ENCODE assay signal across 1 cellular context in the genomic region with DNA sequence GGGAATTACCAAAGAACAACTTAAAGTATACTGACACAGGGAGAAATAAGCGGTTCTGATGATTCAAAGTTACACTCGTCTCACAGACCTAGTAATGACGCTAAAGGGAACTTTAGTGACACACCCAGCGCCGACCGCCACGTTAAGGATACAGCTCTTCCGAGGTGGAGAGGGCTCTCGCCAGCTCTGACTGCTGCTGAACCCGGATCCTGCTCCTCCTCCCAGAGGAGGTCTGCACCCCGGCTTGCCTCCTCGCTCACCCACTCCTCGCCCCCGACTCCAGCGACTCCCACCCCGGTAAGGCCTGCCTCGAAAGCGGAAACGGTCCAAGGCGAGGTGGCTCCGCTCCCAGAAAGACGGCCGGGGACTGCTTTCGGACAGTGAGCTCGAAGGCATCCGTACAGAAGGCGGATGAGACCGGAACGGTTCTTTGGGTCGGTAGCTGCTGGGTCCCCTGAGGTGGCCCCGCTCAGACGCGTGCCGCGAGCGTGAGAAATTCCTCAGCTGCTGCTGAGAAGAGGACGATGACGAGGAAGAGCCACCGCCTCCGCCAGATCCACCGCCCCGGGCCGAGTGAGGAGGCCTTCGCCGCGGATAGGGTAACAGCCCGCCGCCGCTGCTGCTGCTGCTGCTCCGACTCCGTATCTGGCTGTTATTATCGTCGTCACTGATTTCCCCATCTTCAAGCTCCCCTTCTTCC.
TF ChIP-seq lines count a peak whose summit lies in the region.

No MANE protein-coding gene starts in this region.

TF ChIP-seq in K562, 482 proteins besides CTCF, POLR2A, EP300 and RAD21 (continued from another document and continues in another):
- TF ChIP-seq ZNF274 (IDR thresholded peaks at IDR 0.05; ENCODE audit: borderline replicate concordance, low read depth, low read length) (no peak), DPF2 (IDR thresholded peaks at IDR 0.05) (no peak), MTF1 (CRISPR knock-in tag; IDR thresholded peaks at IDR 0.05; ENCODE audit: borderline replicate concordance) (no peak), ZNF384 (IDR thresholded peaks at IDR 0.05; ENCODE audit: low read depth, low read length) (no peak), ZZZ3 (IDR thresholded peaks at IDR 0.05) (no peak), SMAD4 (CRISPR knock-in tag; conservative IDR thresholded peaks at IDR 0.05) (no peak), SMAD2 (IDR thresholded peaks at IDR 0.05; ENCODE audit: low read depth, low read length) (no peak), ZNF224 (CRISPR knock-in tag; IDR thresholded peaks at IDR 0.05) (no peak), ZNF124 (CRISPR knock-in tag; IDR thresholded peaks at IDR 0.05) (no peak), GABPA (tag; conservative IDR thresholded peaks at IDR 0.05; ENCODE audit: low read depth) (no peak), KDM4B (IDR thresholded peaks at IDR 0.05; ENCODE audit: borderline replicate concordance in 2 of 2, low read depth in 1 of 2) (no peak), STAT5A (IDR thresholded peaks at IDR 0.05; ENCODE audit: borderline replicate concordance, low read length) (no peak; the same call in 1 of the 2 replicates), CHD1 (IDR thresholded peaks at IDR 0.05; ENCODE audit: low read length) (peak; percentile 88), ZNF408 (CRISPR knock-in tag; IDR thresholded peaks at IDR 0.05; ENCODE audit: low read depth) (no peak), ZNF253 (CRISPR knock-in tag; conservative IDR thresholded peaks at IDR 0.05) (no peak), PHF21A (IDR thresholded peaks at IDR 0.05; ENCODE audit: borderline replicate concordance, low read depth) (no peak), CBX1 (IDR thresholded peaks at IDR 0.05; ENCODE audit: low read depth) (no peak), ETV1 (tag; conservative IDR thresholded peaks at IDR 0.05; ENCODE audit: low read depth) (peak; percentile 43; the same call in 1 of the 2 replicates), ARNT (IDR thresholded peaks at IDR 0.05) (no peak), NFE2 (IDR thresholded peaks at IDR 0.05; ENCODE audit: low read depth) (no peak), NR1H2 (CRISPR knock-in tag; IDR thresholded peaks at IDR 0.05) (no peak), CCAR2 (IDR thresholded peaks at IDR 0.05; ENCODE audit: low read depth, low read length) (no peak), HDAC8 (tag; IDR thresholded peaks at IDR 0.05) (peak; percentile 69; the same call in 1 of the 2 replicates), TEAD1 (CRISPR knock-in tag; IDR thresholded peaks at IDR 0.05) (peak in 1 of 2 experiments; percentile 68; a peak in 1 of 4 replicates), HDAC1 (IDR thresholded peaks at IDR 0.05) (0 out of 4 replicates have a peak, but pooled peaks of 1 of the 2 experiments have one; percentile 37), NEUROD1 (IDR thresholded peaks at IDR 0.05; ENCODE audit: borderline replicate concordance, low read depth, low read length, partially characterized antibody) (no peak), ZKSCAN8 (CRISPR knock-in tag; IDR thresholded peaks at IDR 0.05) (no peak), SMARCE1 (IDR thresholded peaks at IDR 0.05) (peak; percentile 10; the same call in 1 of the 2 replicates)
- TF ChIP-seq, protein P1, sequence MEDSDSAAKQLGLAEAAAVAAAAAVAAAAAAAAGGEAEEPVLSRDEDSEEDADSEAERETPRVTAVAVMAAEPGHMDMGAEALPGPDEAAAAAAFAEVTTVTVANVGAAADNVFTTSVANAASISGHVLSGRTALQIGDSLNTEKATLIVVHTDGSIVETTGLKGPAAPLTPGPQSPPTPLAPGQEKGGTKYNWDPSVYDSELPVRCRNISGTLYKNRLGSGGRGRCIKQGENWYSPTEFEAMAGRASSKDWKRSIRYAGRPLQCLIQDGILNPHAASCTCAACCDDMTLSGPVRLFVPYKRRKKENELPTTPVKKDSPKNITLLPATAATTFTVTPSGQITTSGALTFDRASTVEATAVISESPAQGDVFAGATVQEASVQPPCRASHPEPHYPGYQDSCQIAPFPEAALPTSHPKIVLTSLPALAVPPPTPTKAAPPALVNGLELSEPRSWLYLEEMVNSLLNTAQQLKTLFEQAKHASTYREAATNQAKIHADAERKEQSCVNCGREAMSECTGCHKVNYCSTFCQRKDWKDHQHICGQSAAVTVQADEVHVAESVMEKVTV (CRISPR knock-in tag; IDR thresholded peaks at IDR 0.05): no peak
- TF ChIP-seq, protein P2, sequence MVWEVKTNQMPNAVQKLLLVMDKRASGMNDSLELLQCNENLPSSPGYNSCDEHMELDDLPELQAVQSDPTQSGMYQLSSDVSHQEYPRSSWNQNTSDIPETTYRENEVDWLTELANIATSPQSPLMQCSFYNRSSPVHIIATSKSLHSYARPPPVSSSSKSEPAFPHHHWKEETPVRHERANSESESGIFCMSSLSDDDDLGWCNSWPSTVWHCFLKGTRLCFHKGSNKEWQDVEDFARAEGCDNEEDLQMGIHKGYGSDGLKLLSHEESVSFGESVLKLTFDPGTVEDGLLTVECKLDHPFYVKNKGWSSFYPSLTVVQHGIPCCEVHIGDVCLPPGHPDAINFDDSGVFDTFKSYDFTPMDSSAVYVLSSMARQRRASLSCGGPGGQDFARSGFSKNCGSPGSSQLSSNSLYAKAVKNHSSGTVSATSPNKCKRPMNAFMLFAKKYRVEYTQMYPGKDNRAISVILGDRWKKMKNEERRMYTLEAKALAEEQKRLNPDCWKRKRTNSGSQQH (CRISPR knock-in tag; IDR thresholded peaks at IDR 0.05): no peak
- TF ChIP-seq, protein P3, sequence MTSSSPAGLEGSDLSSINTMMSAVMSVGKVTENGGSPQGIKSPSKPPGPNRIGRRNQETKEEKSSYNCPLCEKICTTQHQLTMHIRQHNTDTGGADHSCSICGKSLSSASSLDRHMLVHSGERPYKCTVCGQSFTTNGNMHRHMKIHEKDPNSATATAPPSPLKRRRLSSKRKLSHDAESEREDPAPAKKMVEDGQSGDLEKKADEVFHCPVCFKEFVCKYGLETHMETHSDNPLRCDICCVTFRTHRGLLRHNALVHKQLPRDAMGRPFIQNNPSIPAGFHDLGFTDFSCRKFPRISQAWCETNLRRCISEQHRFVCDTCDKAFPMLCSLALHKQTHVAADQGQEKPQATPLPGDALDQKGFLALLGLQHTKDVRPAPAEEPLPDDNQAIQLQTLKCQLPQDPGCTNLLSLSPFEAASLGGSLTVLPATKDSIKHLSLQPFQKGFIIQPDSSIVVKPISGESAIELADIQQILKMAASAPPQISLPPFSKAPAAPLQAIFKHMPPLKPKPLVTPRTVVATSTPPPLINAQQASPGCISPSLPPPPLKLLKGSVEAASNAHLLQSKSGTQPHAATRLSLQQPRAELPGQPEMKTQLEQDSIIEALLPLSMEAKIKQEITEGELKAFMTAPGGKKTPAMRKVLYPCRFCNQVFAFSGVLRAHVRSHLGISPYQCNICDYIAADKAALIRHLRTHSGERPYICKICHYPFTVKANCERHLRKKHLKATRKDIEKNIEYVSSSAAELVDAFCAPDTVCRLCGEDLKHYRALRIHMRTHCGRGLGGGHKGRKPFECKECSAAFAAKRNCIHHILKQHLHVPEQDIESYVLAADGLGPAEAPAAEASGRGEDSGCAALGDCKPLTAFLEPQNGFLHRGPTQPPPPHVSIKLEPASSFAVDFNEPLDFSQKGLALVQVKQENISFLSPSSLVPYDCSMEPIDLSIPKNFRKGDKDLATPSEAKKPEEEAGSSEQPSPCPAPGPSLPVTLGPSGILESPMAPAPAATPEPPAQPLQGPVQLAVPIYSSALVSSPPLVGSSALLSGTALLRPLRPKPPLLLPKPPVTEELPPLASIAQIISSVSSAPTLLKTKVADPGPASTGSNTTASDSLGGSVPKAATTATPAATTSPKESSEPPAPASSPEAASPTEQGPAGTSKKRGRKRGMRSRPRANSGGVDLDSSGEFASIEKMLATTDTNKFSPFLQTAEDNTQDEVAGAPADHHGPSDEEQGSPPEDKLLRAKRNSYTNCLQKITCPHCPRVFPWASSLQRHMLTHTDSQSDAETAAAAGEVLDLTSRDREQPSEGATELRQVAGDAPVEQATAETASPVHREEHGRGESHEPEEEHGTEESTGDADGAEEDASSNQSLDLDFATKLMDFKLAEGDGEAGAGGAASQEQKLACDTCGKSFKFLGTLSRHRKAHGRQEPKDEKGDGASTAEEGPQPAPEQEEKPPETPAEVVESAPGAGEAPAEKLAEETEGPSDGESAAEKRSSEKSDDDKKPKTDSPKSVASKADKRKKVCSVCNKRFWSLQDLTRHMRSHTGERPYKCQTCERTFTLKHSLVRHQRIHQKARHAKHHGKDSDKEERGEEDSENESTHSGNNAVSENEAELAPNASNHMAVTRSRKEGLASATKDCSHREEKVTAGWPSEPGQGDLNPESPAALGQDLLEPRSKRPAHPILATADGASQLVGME (CRISPR knock-in tag; IDR thresholded peaks at IDR 0.05): no peak
- TF ChIP-seq, protein P4, sequence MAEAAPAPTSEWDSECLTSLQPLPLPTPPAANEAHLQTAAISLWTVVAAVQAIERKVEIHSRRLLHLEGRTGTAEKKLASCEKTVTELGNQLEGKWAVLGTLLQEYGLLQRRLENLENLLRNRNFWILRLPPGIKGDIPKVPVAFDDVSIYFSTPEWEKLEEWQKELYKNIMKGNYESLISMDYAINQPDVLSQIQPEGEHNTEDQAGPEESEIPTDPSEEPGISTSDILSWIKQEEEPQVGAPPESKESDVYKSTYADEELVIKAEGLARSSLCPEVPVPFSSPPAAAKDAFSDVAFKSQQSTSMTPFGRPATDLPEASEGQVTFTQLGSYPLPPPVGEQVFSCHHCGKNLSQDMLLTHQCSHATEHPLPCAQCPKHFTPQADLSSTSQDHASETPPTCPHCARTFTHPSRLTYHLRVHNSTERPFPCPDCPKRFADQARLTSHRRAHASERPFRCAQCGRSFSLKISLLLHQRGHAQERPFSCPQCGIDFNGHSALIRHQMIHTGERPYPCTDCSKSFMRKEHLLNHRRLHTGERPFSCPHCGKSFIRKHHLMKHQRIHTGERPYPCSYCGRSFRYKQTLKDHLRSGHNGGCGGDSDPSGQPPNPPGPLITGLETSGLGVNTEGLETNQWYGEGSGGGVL (CRISPR knock-in tag; IDR thresholded peaks at IDR 0.05): no peak
- TF ChIP-seq, protein P5, sequence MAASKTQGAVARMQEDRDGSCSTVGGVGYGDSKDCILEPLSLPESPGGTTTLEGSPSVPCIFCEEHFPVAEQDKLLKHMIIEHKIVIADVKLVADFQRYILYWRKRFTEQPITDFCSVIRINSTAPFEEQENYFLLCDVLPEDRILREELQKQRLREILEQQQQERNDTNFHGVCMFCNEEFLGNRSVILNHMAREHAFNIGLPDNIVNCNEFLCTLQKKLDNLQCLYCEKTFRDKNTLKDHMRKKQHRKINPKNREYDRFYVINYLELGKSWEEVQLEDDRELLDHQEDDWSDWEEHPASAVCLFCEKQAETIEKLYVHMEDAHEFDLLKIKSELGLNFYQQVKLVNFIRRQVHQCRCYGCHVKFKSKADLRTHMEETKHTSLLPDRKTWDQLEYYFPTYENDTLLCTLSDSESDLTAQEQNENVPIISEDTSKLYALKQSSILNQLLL (CRISPR knock-in tag; IDR thresholded peaks at IDR 0.05; ENCODE audit: borderline replicate concordance): no peak
- TF ChIP-seq, protein P6, sequence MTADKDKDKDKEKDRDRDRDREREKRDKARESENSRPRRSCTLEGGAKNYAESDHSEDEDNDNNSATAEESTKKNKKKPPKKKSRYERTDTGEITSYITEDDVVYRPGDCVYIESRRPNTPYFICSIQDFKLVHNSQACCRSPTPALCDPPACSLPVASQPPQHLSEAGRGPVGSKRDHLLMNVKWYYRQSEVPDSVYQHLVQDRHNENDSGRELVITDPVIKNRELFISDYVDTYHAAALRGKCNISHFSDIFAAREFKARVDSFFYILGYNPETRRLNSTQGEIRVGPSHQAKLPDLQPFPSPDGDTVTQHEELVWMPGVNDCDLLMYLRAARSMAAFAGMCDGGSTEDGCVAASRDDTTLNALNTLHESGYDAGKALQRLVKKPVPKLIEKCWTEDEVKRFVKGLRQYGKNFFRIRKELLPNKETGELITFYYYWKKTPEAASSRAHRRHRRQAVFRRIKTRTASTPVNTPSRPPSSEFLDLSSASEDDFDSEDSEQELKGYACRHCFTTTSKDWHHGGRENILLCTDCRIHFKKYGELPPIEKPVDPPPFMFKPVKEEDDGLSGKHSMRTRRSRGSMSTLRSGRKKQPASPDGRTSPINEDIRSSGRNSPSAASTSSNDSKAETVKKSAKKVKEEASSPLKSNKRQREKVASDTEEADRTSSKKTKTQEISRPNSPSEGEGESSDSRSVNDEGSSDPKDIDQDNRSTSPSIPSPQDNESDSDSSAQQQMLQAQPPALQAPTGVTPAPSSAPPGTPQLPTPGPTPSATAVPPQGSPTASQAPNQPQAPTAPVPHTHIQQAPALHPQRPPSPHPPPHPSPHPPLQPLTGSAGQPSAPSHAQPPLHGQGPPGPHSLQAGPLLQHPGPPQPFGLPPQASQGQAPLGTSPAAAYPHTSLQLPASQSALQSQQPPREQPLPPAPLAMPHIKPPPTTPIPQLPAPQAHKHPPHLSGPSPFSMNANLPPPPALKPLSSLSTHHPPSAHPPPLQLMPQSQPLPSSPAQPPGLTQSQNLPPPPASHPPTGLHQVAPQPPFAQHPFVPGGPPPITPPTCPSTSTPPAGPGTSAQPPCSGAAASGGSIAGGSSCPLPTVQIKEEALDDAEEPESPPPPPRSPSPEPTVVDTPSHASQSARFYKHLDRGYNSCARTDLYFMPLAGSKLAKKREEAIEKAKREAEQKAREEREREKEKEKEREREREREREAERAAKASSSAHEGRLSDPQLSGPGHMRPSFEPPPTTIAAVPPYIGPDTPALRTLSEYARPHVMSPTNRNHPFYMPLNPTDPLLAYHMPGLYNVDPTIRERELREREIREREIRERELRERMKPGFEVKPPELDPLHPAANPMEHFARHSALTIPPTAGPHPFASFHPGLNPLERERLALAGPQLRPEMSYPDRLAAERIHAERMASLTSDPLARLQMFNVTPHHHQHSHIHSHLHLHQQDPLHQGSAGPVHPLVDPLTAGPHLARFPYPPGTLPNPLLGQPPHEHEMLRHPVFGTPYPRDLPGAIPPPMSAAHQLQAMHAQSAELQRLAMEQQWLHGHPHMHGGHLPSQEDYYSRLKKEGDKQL (CRISPR knock-in tag; IDR thresholded peaks at IDR 0.05; ENCODE audit: borderline replicate concordance): no peak
- TF ChIP-seq, protein P7, sequence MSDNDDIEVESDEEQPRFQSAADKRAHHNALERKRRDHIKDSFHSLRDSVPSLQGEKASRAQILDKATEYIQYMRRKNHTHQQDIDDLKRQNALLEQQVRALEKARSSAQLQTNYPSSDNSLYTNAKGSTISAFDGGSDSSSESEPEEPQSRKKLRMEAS (CRISPR knock-in tag; IDR thresholded peaks at IDR 0.05): peak; percentile 40; the same call in 1 of the 2 replicates
- TF ChIP-seq, protein P8, sequence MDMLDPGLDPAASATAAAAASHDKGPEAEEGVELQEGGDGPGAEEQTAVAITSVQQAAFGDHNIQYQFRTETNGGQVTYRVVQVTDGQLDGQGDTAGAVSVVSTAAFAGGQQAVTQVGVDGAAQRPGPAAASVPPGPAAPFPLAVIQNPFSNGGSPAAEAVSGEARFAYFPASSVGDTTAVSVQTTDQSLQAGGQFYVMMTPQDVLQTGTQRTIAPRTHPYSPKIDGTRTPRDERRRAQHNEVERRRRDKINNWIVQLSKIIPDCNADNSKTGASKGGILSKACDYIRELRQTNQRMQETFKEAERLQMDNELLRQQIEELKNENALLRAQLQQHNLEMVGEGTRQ (CRISPR knock-in tag; IDR thresholded peaks at IDR 0.05): no peak
- TF ChIP-seq, protein P9, sequence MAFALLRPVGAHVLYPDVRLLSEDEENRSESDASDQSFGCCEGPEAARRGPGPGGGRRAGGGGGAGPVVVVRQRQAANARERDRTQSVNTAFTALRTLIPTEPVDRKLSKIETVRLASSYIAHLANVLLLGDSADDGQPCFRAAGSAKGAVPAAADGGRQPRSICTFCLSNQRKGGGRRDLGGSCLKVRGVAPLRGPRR (CRISPR knock-in tag; IDR thresholded peaks at IDR 0.05): no peak
